Comparison of ENCODE assay signal across 31 cellular contexts in the genomic region with DNA sequence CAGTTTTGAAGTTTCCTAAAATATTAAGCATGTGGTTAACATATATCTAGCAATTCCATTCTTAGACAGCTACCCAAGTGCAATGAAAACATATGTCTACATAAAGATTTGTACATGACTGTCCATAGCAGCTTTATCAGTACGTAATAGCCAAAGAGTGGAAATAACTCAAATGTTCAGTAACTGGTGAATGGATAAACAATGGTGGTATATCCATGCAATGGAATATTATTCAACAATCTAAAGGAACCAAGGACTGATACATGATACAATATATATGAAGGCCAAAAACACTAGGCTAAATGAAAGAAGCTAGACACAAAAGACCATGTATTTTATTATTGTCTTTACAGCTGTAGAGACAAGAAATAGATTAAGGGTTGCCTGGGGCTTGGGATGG.
"Had no signal": no experiment of that assay in that cellular context is flagged by ENCODE, and none has a peak within 500 bp of the region (broad histone marks: within the 10 kb centered on the region; RNA-seq: fewer than 3 reads in every experiment).

No MANE protein-coding gene starts in this region.

- H3K9me3 ChIP-seq: adrenal gland, ascending aorta, body of pancreas, breast epithelium had no signal

- H3K27me3 ChIP-seq: adrenal gland, ascending aorta, body of pancreas, brain microvascular endothelial cell, breast epithelium, cardiac muscle cell had no signal

- H3K36me3 ChIP-seq: adrenal gland, ascending aorta, brain microvascular endothelial cell, breast epithelium, cardiac muscle cell had no signal

- H3K4me1 ChIP-seq: adrenal gland, ascending aorta, body of pancreas, breast epithelium had no signal

- H3K4me3 ChIP-seq: adrenal gland, ascending aorta, body of pancreas, breast epithelium, cardiac muscle cell had no signal

- H3K27ac ChIP-seq: adrenal gland, ascending aorta, body of pancreas, brain microvascular endothelial cell, breast epithelium, cardiac muscle cell had no signal

- ATAC-seq: activated naive CD4-positive, alpha-beta T cell treated with anti-CD3 and anti-CD28 coated beads, Interleukin-2, amount 50 U/mL, for 72 hours; activated naive CD8-positive, alpha-beta T cell treated with anti-CD3 and anti-CD28 coated beads, Interleukin-2, amount 50 U/mL, for 24 hours; activated T-cell treated with anti-CD3 and anti-CD28 coated beads, Interleukin-2, amount 50 U/mL, for 4 hours; activated T-cell treated with anti-CD3 and anti-CD28 coated beads, Interleukin-2, amount 50 U/mL, for 72 hours; activated T-helper 17 cell treated with anti-CD3 and anti-CD28 coated beads, Interleukin-2, amount 50 U/mL, for 72 hours; body of pancreas had no signal

- DNase-seq: activated effector memory CD4-positive, alpha-beta T cell treated with anti-CD3 and anti-CD28 coated beads, Interleukin-2, amount 50 U/mL, for 16 hours; activated effector memory CD4-positive, alpha-beta T cell treated with Interleukin-2 at 50 U/mL for 16 hours; activated gamma-delta T cell; activated gamma-delta T cell treated with Interleukin-2 at 50 U/mL for 16 hours; activated naive CD4-positive, alpha-beta T cell; activated naive CD4-positive, alpha-beta T cell treated with anti-CD3 and anti-CD28 coated beads for 36 hours; activated naive CD4-positive, alpha-beta T cell treated with anti-CD3 and anti-CD28 coated beads, Interleukin-2, amount 10 ng/mL, durations not matched to agents 7 days and 5 days; activated naive CD4-positive, alpha-beta T cell treated with anti-CD3 and anti-CD28 coated beads, Interleukin-2, amount 50 U/mL, for 16 hours; activated naive CD4-positive, alpha-beta T cell treated with Interleukin-2 at 50 U/mL for 16 hours; activated naive CD8-positive, alpha-beta T cell treated with anti-CD3 and anti-CD28 coated beads for 36 hours; activated naive CD8-positive, alpha-beta T cell treated with anti-CD3 and anti-CD28 coated beads, Interleukin-2, amount 10 ng/mL, durations not matched to agents 7 days and 5 days; activated naive CD8-positive, alpha-beta T cell treated with anti-CD3 and anti-CD28 coated beads, Interleukin-2, amount 50 U/mL, for 24 hours; activated T-cell treated with anti-CD3 and anti-CD28 coated beads, Interleukin-2, amount 50 U/mL, for 24 hours; activated T-cell treated with anti-CD3 and anti-CD28 coated beads, Interleukin-2, amount 50 U/mL, for 4 hours; activated T-cell treated with anti-CD3 and anti-CD28 coated beads, Interleukin-2, amount 50 U/mL, for 48 hours; activated T-cell treated with anti-CD3 and anti-CD28 coated beads, Interleukin-2, amount 50 U/mL, for 72 hours; adrenal gland; amniotic stem cell; amygdala; anterior cingulate cortex; aorta; body of pancreas; brain microvascular endothelial cell; caudate nucleus; central memory CD4-positive, alpha-beta T cell; cerebellar nuclear complex had no signal
